Comparison of ENCODE assay signal across 11 cellular contexts in genomic region chr17:39922006-39922405, GRCh38. TPM values are rescaled to one million over a fixed set of nuclear protein-coding genes. Genes with fewer than 3 reads are reported as not detected.
A peak's percentile ranks its signal among the peaks of the same experiment; 100 is the strongest.
DNase-seq lines count a peak whose midpoint lies in the region; TF ChIP-seq lines count a peak whose summit lies in the region.
"Had no signal": no experiment of that assay in that cellular context is flagged by ENCODE, and none has a peak within 500 bp of the region (broad histone marks: within the 10 kb centered on the region; RNA-seq: fewer than 3 reads in every experiment).

No MANE protein-coding gene starts in this region.

- H3K36me3 Mint-ChIP-seq in dendritic cell treated with granulocyte-macrophage colony-stimulating factor and Interleukin-4, amounts not matched to agents 40 ng/mL and 50 ng/mL, for 4 days (ENCODE audit: low read depth) = peaks cover 66% of the 10 kb centered on the region

- no peaks in the 10 kb centered on the region for H3K27me3 Mint-ChIP-seq in dendritic cell treated with granulocyte-macrophage colony-stimulating factor and Interleukin-4, amounts not matched to agents 40 ng/mL and 50 ng/mL, for 4 days

- peaks cover 29 to 53% (median 39%) of the 10 kb centered on the region in 11 experiments for H3K36me3 ChIP-seq in BLaER1 treated with 17β-estradiol and CSF1 and Interleukin-3, amounts not matched to agents 10 nM and 100 nM
- peaks cover 80% of the 10 kb centered on the region for H3K36me3 ChIP-seq in KOPT-K1 (ENCODE audit: insufficient read depth, low read length)

- H3K27ac ChIP-seq in BLaER1 treated with 17β-estradiol and CSF1 and Interleukin-3, amounts not matched to agents 10 nM and 100 nM = peak overlapping the region in 9 of 11 experiments; percentile 7 to 83 (median 77); a peak in 15 of 22 replicates
- H3K27ac ChIP-seq in KOPT-K1 (ENCODE audit: low read depth, low read length, poor library complexity, severe bottlenecking) (peak overlapping the region; percentile 99), dorsolateral prefrontal cortex (no peak overlapping the region)
- H3K27ac ChIP-seq: brain microvascular endothelial cell, psoas muscle had no signal

- no peak for TF ChIP-seq CTCF in dorsolateral prefrontal cortex (IDR thresholded peaks at IDR 0.05 in 54 of 56, conservative IDR thresholded peaks at IDR 0.05 in 2 of 56; ENCODE audit: low read depth in 1 of 56, partially characterized antibody in 56 of 56)

- no peaks in the 10 kb centered on the region for H3K9me3 ChIP-seq in BLaER1 treated with 17β-estradiol and CSF1 and Interleukin-3, amounts not matched to agents 10 nM and 100 nM (replicated peaks in 1 of 11)
- no peaks in the 10 kb centered on the region for H3K9me3 ChIP-seq in KOPT-K1 (ENCODE audit: insufficient read depth, low read length, poor library complexity, severe bottlenecking)
- H3K9me3 ChIP-seq: psoas muscle had no signal

- intact Hi-C loops in dendritic cell treated with granulocyte-macrophage colony-stimulating factor and Interleukin-4, amounts not matched to agents 40 ng/mL and 50 ng/mL, for 4 days (cut with micrococcal nuclease) = no loop called here
- intact Hi-C loops in dorsolateral prefrontal cortex (cut with DNase I) = loop anchor here (10.0 kb wide), 2 partner anchors 363 to 1097 kb away; partner anchors contain the start of genes CDC6 (in 1 of the 2) and CWC25 (in 1 of the 2)

- peak overlapping the region; percentile 96 to 100 (median 98) for H3K4me2 ChIP-seq in BLaER1 treated with 17β-estradiol and CSF1 and Interleukin-3, amounts not matched to agents 10 nM and 100 nM

- DNase-seq in nucleus accumbens (lab: John Stamatoyannopoulos, UW) (no peak), dorsolateral prefrontal cortex (no peak), putamen (ENCODE audit: low spot score) (no peak)
- DNase-seq: brain microvascular endothelial cell, left cardiac atrium, psoas muscle had no signal

- peak overlapping the region in 8 of 11 experiments; percentile 11 to 91 (median 70); a peak in 11 of 22 replicates for H3K9ac ChIP-seq in BLaER1 treated with 17β-estradiol and CSF1 and Interleukin-3, amounts not matched to agents 10 nM and 100 nM

- H3K4me3 ChIP-seq in BLaER1 treated with 17β-estradiol and CSF1 and Interleukin-3, amounts not matched to agents 10 nM and 100 nM = peak overlapping the region in 1 of 10 experiments; percentile 7; a peak in 1 of 20 replicates
- no peak overlapping the region for H3K4me3 ChIP-seq in dorsolateral prefrontal cortex
- H3K4me3 ChIP-seq: psoas muscle had no signal

- peak overlapping the region; percentile 49 for H3K27ac Mint-ChIP-seq in dendritic cell treated with granulocyte-macrophage colony-stimulating factor and Interleukin-4, amounts not matched to agents 40 ng/mL and 50 ng/mL, for 4 days

- H3K9me3 Mint-ChIP-seq in dendritic cell treated with granulocyte-macrophage colony-stimulating factor and Interleukin-4, amounts not matched to agents 40 ng/mL and 50 ng/mL, for 4 days = no peaks in the 10 kb centered on the region

- no peak overlapping the region for H3K4me3 Mint-ChIP-seq in dendritic cell treated with granulocyte-macrophage colony-stimulating factor and Interleukin-4, amounts not matched to agents 40 ng/mL and 50 ng/mL, for 4 days

- H3K4me1 ChIP-seq in BLaER1 treated with 17β-estradiol and CSF1 and Interleukin-3, amounts not matched to agents 10 nM and 100 nM = peaks cover 70 to 87% (median 77%) of the 10 kb centered on the region in 10 experiments

- peaks cover 11 to 39% (median 32%) of the 10 kb centered on the region in 11 experiments; a peak in 18 of 22 replicates for H4K20me1 ChIP-seq in BLaER1 treated with 17β-estradiol and CSF1 and Interleukin-3, amounts not matched to agents 10 nM and 100 nM

- no peaks in the 10 kb centered on the region for H3K27me3 ChIP-seq in BLaER1 treated with 17β-estradiol and CSF1 and Interleukin-3, amounts not matched to agents 10 nM and 100 nM
- no peaks in the 10 kb centered on the region for H3K27me3 ChIP-seq in dorsolateral prefrontal cortex
- H3K27me3 ChIP-seq: brain microvascular endothelial cell had no signal

- H3K4me1 Mint-ChIP-seq in dendritic cell treated with granulocyte-macrophage colony-stimulating factor and Interleukin-4, amounts not matched to agents 40 ng/mL and 50 ng/mL, for 4 days (ENCODE audit: low read depth) = peaks cover 71% of the 10 kb centered on the region

RNA-seq across cellular contexts. Expression of gene GSDMB, which starts 3.6 kb away (rescaled TPM):
- 10 to 100 TPM in 118 of 120 experiments, 1 to 10 TPM in 2; 8.8 to 58.3 (median 24.9) TPM for total RNA-seq in dorsolateral prefrontal cortex

RNA-seq across cellular contexts. Expression of gene ORMDL3, which starts 5.4 kb away (rescaled TPM):
- total RNA-seq in dorsolateral prefrontal cortex = 10 to 100 TPM; 42.7 to 90.1 (median 58.8) TPM

RNA-seq across cellular contexts. Expression of gene LRRC3C, which starts 5.5 kb away (rescaled TPM):
- total RNA-seq in dorsolateral prefrontal cortex = under 1 TPM in 6 of 120 experiments, not detected in 114; 0.47 to 1.00 (median 0.60) TPM
- total RNA-seq: fibroblast of lung, left cardiac atrium, psoas muscle, temporal lobe had no signal

RNA-seq across cellular contexts. Expression of gene GSDMA, which starts 40.8 kb away (rescaled TPM):
- 1 to 10 TPM in 1 of 120 experiments, under 1 TPM in 5, not detected in 114; 0.22 to 1.3 (median 0.35) TPM for total RNA-seq in dorsolateral prefrontal cortex
- total RNA-seq: fibroblast of lung had no signal

RNA-seq across cellular contexts. Expression of gene ZPBP2, which starts 54.0 kb away (rescaled TPM):
- total RNA-seq in dorsolateral prefrontal cortex = not detected
- total RNA-seq: fibroblast of lung, left cardiac atrium, psoas muscle, temporal lobe had no signal

Comparison
In these comparisons a context has a peak if more than half of its experiments do, and no peak if none do; other contexts are left out.
1. H3K27ac ChIP-seq: peak in BLaER1 treated with 17β-estradiol and CSF1 and Interleukin-3, amounts not matched to agents 10 nM and 100 nM (9 of 11) and KOPT-K1 (single experiment); none in dorsolateral prefrontal cortex (0 of 59).